8 cellular contexts compared by ENCODE assay signal in genomic region chr12:62603061-62603810, GRCh38.
DNase-seq lines count a peak whose midpoint lies in the region; ATAC-seq and TF ChIP-seq lines count a peak whose summit lies in the region.

No MANE protein-coding gene starts in this region.

- H3K4me1 ChIP-seq in skeletal muscle tissue (ENCODE audit: control insufficient read depth in 3 of 3, insufficient read depth in 3 of 3, low read length in 3 of 3): peaks cover 0 to 18% (median 4%) of the 10 kb centered on the region in 3 donors

- H3K9me3 ChIP-seq in iPS-18c (ENCODE audit: control insufficient read depth, insufficient read depth, low read length) (no peaks in the 10 kb centered on the region), skeletal muscle tissue (ENCODE audit: control insufficient read depth in 3 of 3, low read length in 3 of 3) (no peaks in the 10 kb centered on the region)

- H3K36me3 ChIP-seq in brain microvascular endothelial cell (replicated peaks): no peaks in the 10 kb centered on the region
- no peaks in the 10 kb centered on the region for H3K36me3 ChIP-seq in skeletal muscle tissue (ENCODE audit: control insufficient read depth in 3 of 3, insufficient read depth in 3 of 3, low read length in 3 of 3)

- in situ Hi-C loops in brain microvascular endothelial cell (cut with HindIII; ENCODE audit: low pct_ligation_motif_present, low sequenced_read_pairs): no loop called here

- H3K27ac ChIP-seq in brain microvascular endothelial cell (peak overlapping the region; percentile 98), skeletal muscle tissue (ENCODE audit: low read depth, low read length) (peak overlapping the region; percentile 98)

- ATAC-seq in HG02938 (IDR thresholded peaks at IDR 0.05; ENCODE audit: unreplicated experiment): peak; percentile 59

- peak overlapping the region; percentile 92 to 96 (median 92) for H3K9ac ChIP-seq in skeletal muscle tissue (ENCODE audit: low read depth in 1 of 3, low read length in 3 of 3)

- peak; percentile 78 for DNase-seq in NK-92 treated with Interleukin-12 subunit alpha and Interleukin-12 subunit beta, amount 100 ng/mL, for 24 hours (lab: John Stamatoyannopoulos, UW)
- DNase-seq in NK-92 (lab: John Stamatoyannopoulos, UW; ENCODE audit: unreplicated experiment) (no peak), NCI-H1930 (lab: John Stamatoyannopoulos, UW) (peak; percentile 75 to 85), UCSD-AML1 (lab: John Stamatoyannopoulos, UW; ENCODE audit: unreplicated experiment) (peak; percentile 89), brain microvascular endothelial cell (peak; percentile 70)

- H3K4me3 ChIP-seq in brain microvascular endothelial cell (ENCODE audit: low read depth, low read length) (peak overlapping the region; percentile 90), iPS-18c (ENCODE audit: insufficient read depth, low read depth, low read length) (peak overlapping the region; percentile 85), skeletal muscle tissue (ENCODE audit: low read length in 3 of 3) (peak overlapping the region; percentile 83 to 89 (median 84))

- H3K27me3 ChIP-seq in brain microvascular endothelial cell (replicated peaks) (no peaks in the 10 kb centered on the region), skeletal muscle tissue (ENCODE audit: control insufficient read depth in 3 of 3, insufficient read depth in 3 of 3, low read length in 3 of 3) (no peaks in the 10 kb centered on the region)

- TF ChIP-seq CTCF in brain microvascular endothelial cell (IDR thresholded peaks at IDR 0.05; ENCODE audit: low read depth, low read length, missing control alignments): peak; percentile 60
